11 cellular contexts compared by ENCODE assay signal in genomic region chr10:127947206-127947605, GRCh38.
"Had no signal": no experiment of that assay in that cellular context is flagged by ENCODE, and none has a peak within 500 bp of the region (broad histone marks: within the 10 kb centered on the region; RNA-seq: fewer than 3 reads in every experiment).

No MANE protein-coding gene starts in this region.

- DNase-seq: activated CD4-positive, alpha-beta T cell treated with anti-CD3 and anti-CD28 coated beads, Interleukin-2, amount 50 U/mL, for 4 hours; activated gamma-delta T cell; dorsolateral prefrontal cortex; erythroblast; hypothalamus; kidney; nephron progenitor cell; occipital lobe; posterior cingulate gyrus; stimulated activated naive B cell treated with anti-CD40 and anti-IgM and Interleukin-4, amounts not matched to agents 10 μg/mL and 1 μg/mL and 100 μg/mL, for 72 hours had no signal

- H3K27me3 ChIP-seq: adrenal gland, dorsolateral prefrontal cortex had no signal

- H3K27ac ChIP-seq: adrenal gland, dorsolateral prefrontal cortex had no signal

- H3K4me3 ChIP-seq: adrenal gland, dorsolateral prefrontal cortex had no signal
